28 cellular contexts compared by ENCODE assay signal in genomic region chr1:53082826-53083225, GRCh38. TPM values are rescaled to one million over a fixed set of nuclear protein-coding genes. Genes with fewer than 3 reads are reported as not detected.
"Had no signal": no experiment of that assay in that cellular context is flagged by ENCODE, and none has a peak within 500 bp of the region (broad histone marks: within the 10 kb centered on the region; RNA-seq: fewer than 3 reads in every experiment).

No MANE protein-coding gene starts in this region.

- H3K36me3 Mint-ChIP-seq: activated CD4-positive, alpha-beta memory T cell treated with anti-CD3 and anti-CD28 coated beads for 36 hours; activated naive CD4-positive, alpha-beta T cell treated with anti-CD3 and anti-CD28 coated beads, Interleukin-2, amount 50 U/mL, for 24 hours; brain; naive thymus-derived CD8-positive, alpha-beta T cell; stimulated activated memory B cell treated with anti-CD40 and anti-IgM and Interleukin-4, amounts not matched to agents 10 μg/mL and 1 μg/mL and 100 μg/mL, for 72 hours had no signal

- H3K27me3 Mint-ChIP-seq: activated B cell treated with CpG ODN at 0.5 μM for 24 hours; activated CD4-positive, alpha-beta memory T cell treated with anti-CD3 and anti-CD28 coated beads for 36 hours; activated CD4-positive, alpha-beta T cell treated with anti-CD3 and anti-CD28 coated beads for 36 hours; activated naive CD4-positive, alpha-beta T cell treated with anti-CD3 and anti-CD28 coated beads, Interleukin-2, amount 50 U/mL, for 24 hours; effector memory CD8-positive, alpha-beta T cell; naive thymus-derived CD8-positive, alpha-beta T cell; stimulated activated memory B cell treated with anti-CD40 and anti-IgM and Interleukin-4, amounts not matched to agents 10 μg/mL and 1 μg/mL and 100 μg/mL, for 72 hours had no signal

- H3K9me3 ChIP-seq: colonic mucosa, esophagus squamous epithelium, gastroesophageal sphincter, stomach, suprapubic skin, tibial nerve, uterus had no signal

- H3K9me3 Mint-ChIP-seq: activated B cell treated with CpG ODN at 0.5 μM for 24 hours; activated CD4-positive, alpha-beta memory T cell treated with anti-CD3 and anti-CD28 coated beads for 36 hours; activated naive CD4-positive, alpha-beta T cell treated with anti-CD3 and anti-CD28 coated beads, Interleukin-2, amount 50 U/mL, for 24 hours; brain; effector memory CD8-positive, alpha-beta T cell; naive thymus-derived CD8-positive, alpha-beta T cell; stimulated activated memory B cell treated with anti-CD40 and anti-IgM and Interleukin-4, amounts not matched to agents 10 μg/mL and 1 μg/mL and 100 μg/mL, for 72 hours had no signal

- H3K4me3 ChIP-seq: colonic mucosa, dorsolateral prefrontal cortex, esophagus squamous epithelium, gastroesophageal sphincter, stomach, suprapubic skin, tibial nerve, uterus had no signal

- H3K4me1 ChIP-seq: colonic mucosa, uterus had no signal

- H3K4me1 Mint-ChIP-seq: activated B cell treated with CpG ODN at 0.5 μM for 24 hours; activated CD4-positive, alpha-beta T cell treated with anti-CD3 and anti-CD28 coated beads for 36 hours; activated naive CD4-positive, alpha-beta T cell treated with anti-CD3 and anti-CD28 coated beads, Interleukin-2, amount 50 U/mL, for 24 hours; stimulated activated memory B cell treated with anti-CD40 and anti-IgM and Interleukin-4, amounts not matched to agents 10 μg/mL and 1 μg/mL and 100 μg/mL, for 72 hours had no signal

- H3K4me3 Mint-ChIP-seq: activated B cell treated with CpG ODN at 0.5 μM for 24 hours; activated CD4-positive, alpha-beta memory T cell treated with anti-CD3 and anti-CD28 coated beads for 36 hours; activated CD4-positive, alpha-beta T cell treated with anti-CD3 and anti-CD28 coated beads for 36 hours; activated naive CD4-positive, alpha-beta T cell treated with anti-CD3 and anti-CD28 coated beads, Interleukin-2, amount 50 U/mL, for 24 hours; brain; naive thymus-derived CD8-positive, alpha-beta T cell; stimulated activated memory B cell treated with anti-CD40 and anti-IgM and Interleukin-4, amounts not matched to agents 10 μg/mL and 1 μg/mL and 100 μg/mL, for 72 hours had no signal

- H3K27ac Mint-ChIP-seq: activated B cell treated with CpG ODN at 0.5 μM for 24 hours; activated CD4-positive, alpha-beta memory T cell treated with anti-CD3 and anti-CD28 coated beads for 36 hours; activated CD4-positive, alpha-beta T cell treated with anti-CD3 and anti-CD28 coated beads for 36 hours; activated naive CD4-positive, alpha-beta T cell treated with anti-CD3 and anti-CD28 coated beads, Interleukin-2, amount 50 U/mL, for 24 hours; stimulated activated memory B cell treated with anti-CD40 and anti-IgM and Interleukin-4, amounts not matched to agents 10 μg/mL and 1 μg/mL and 100 μg/mL, for 72 hours had no signal

- H3K36me3 ChIP-seq: colonic mucosa, uterus had no signal

- H3K27ac ChIP-seq: colonic mucosa, dorsolateral prefrontal cortex, esophagus squamous epithelium, stomach, suprapubic skin, uterus had no signal

- H3K27me3 ChIP-seq: colonic mucosa, dorsolateral prefrontal cortex, esophagus squamous epithelium, gastroesophageal sphincter, stomach, suprapubic skin, tibial nerve, uterus had no signal

- DNase-seq: activated B cell treated with CpG ODN at 0.5 μM for 24 hours; activated CD4-positive, alpha-beta memory T cell treated with anti-CD3 and anti-CD28 coated beads for 36 hours; activated CD4-positive, alpha-beta T cell treated with anti-CD3 and anti-CD28 coated beads for 36 hours; activated gamma-delta T cell; caudate nucleus; colonic mucosa; dorsolateral prefrontal cortex; effector memory CD8-positive, alpha-beta T cell; esophagus squamous epithelium; head of caudate nucleus; hypothalamus; nucleus accumbens; small intestine; stimulated activated CD4-positive, alpha-beta T cell treated with anti-CD3 and anti-CD28 coated beads, Interleukin-2, amount 100 ng/mL, for 24 hours; stomach; T-helper 1 cell; T-helper 9 cell; uterus had no signal

- FAIRE-seq: islet of Langerhans, small intestine had no signal

- ATAC-seq: activated CD4-positive, alpha-beta T cell treated with anti-CD3 and anti-CD28 coated beads for 36 hours; effector memory CD8-positive, alpha-beta T cell; gastroesophageal sphincter; naive thymus-derived CD8-positive, alpha-beta T cell; sciatic nerve; stimulated activated memory B cell treated with anti-CD40 and anti-IgM and Interleukin-4, amounts not matched to agents 10 μg/mL and 1 μg/mL and 100 μg/mL, for 72 hours had no signal

RNA-seq across cellular contexts. Expression of gene PODN, which starts 20.8 kb away (rescaled TPM):
- total RNA-seq: activated B cell treated with CpG ODN at 0.5 μM for 24 hours; activated CD4-positive, alpha-beta memory T cell treated with anti-CD3 and anti-CD28 coated beads for 36 hours; activated CD4-positive, alpha-beta T cell treated with anti-CD3 and anti-CD28 coated beads for 36 hours; naive thymus-derived CD8-positive, alpha-beta T cell had no signal

RNA-seq across cellular contexts. Expression of gene SLC1A7, which starts 59.6 kb away (rescaled TPM):
- total RNA-seq: activated B cell treated with CpG ODN at 0.5 μM for 24 hours; activated CD4-positive, alpha-beta memory T cell treated with anti-CD3 and anti-CD28 coated beads for 36 hours; activated CD4-positive, alpha-beta T cell treated with anti-CD3 and anti-CD28 coated beads for 36 hours; lung microvascular endothelial cell; naive thymus-derived CD8-positive, alpha-beta T cell; suprapubic skin had no signal
- polyA plus RNA-seq: naive thymus-derived CD8-positive, alpha-beta T cell had no signal
